8 cellular contexts compared by ENCODE assay signal in genomic region chr13:30114586-30115256, GRCh38.
DNase-seq lines count a peak whose midpoint lies in the region; ATAC-seq and TF ChIP-seq lines count a peak whose summit lies in the region.

No MANE protein-coding gene starts in this region.

- H4K8ac ChIP-seq in mesenchymal stem cell (ENCODE audit: low read length), result peak overlapping the region; percentile 25

- H3K9ac ChIP-seq in mesenchymal stem cell (ENCODE audit: low read length), result peak overlapping the region; percentile 67

- H3K4ac ChIP-seq in mesenchymal stem cell (ENCODE audit: low read depth in 1 of 2, low read length in 2 of 2), result no peak overlapping the region

- no peaks in the 10 kb centered on the region for H3K36me3 ChIP-seq in effector memory CD4-positive, alpha-beta T cell (ENCODE audit: control insufficient read depth, insufficient read depth, low read length)
- no peaks in the 10 kb centered on the region for H3K36me3 ChIP-seq in mesenchymal stem cell (ENCODE audit: control insufficient read depth in 1 of 2, insufficient read depth in 2 of 2, low read depth in 1 of 2, low read length in 2 of 2)

- H3K4me2 ChIP-seq in mesenchymal stem cell (ENCODE audit: low read length, poor library complexity, severe bottlenecking), result peak overlapping the region; percentile 93

- H3K14ac ChIP-seq in mesenchymal stem cell (ENCODE audit: low read length in 2 of 2), result peak overlapping the region in 1 of 2 experiments; percentile 24

- CTCF ChIA-PET in activated CD8-positive, alpha-beta T cell treated with anti-CD3 and anti-CD28 coated beads, Interleukin-2, amount 10 ng/mL, durations not matched to agents 7 days and 5 days (lab: Charles Lee), result interaction anchor here (0.6 to 9.9 kb wide), 69 partner anchors 8 to 608 kb away, joined by 3 to 271 read pairs (median 4); partner anchors contain the start of genes KATNAL1 and UBL3

- H2BK5ac ChIP-seq in mesenchymal stem cell (ENCODE audit: low read depth, low read length, poor library complexity, severe bottlenecking), result no peak overlapping the region

- peak overlapping the region; percentile 36 for H2BK15ac ChIP-seq in mesenchymal stem cell (ENCODE audit: low read depth, poor library complexity, severe bottlenecking)

- peak overlapping the region in 1 of 2 experiments; percentile 50 for H3K23ac ChIP-seq in mesenchymal stem cell (ENCODE audit: low read length in 2 of 2)

- peaks cover 18% of the 10 kb centered on the region for H3K4me1 ChIP-seq in effector memory CD4-positive, alpha-beta T cell (ENCODE audit: control insufficient read depth, insufficient read depth, low read length, poor library complexity, severe bottlenecking)
- peaks cover 9% of the 10 kb centered on the region for H3K4me1 ChIP-seq in mesenchymal stem cell (ENCODE audit: control insufficient read depth, insufficient read depth, low read depth, low read length)

- no peak overlapping the region for H3K27ac Mint-ChIP-seq in CD14-positive monocyte
- peak overlapping the region; percentile 9 for H3K27ac Mint-ChIP-seq in activated CD8-positive, alpha-beta T cell treated with anti-CD3 and anti-CD28 coated beads, Interleukin-2, amount 10 ng/mL, durations not matched to agents 7 days and 5 days

- peaks cover 0 to 4% of the 10 kb centered on the region in 2 donors for H3K36me3 Mint-ChIP-seq in CD14-positive monocyte
- H3K36me3 Mint-ChIP-seq in activated CD8-positive, alpha-beta T cell treated with anti-CD3 and anti-CD28 coated beads, Interleukin-2, amount 10 ng/mL, durations not matched to agents 7 days and 5 days (ENCODE audit: low read depth), result no peaks in the 10 kb centered on the region

- DNase-seq in CD14-positive monocyte (ENCODE audit: low spot score) (peak; percentile 80), NCI-H748 treated with DMSO at 0.1 percent for 48 hours (lab: John Stamatoyannopoulos, UW) (peak; percentile 97), mesenchymal stem cell (peak; percentile 79)
- DNase-seq in activated CD8-positive, alpha-beta T cell treated with anti-CD3 and anti-CD28 coated beads, Interleukin-2, amount 10 ng/mL, durations not matched to agents 7 days and 5 days, result peak; percentile 94
- peak; percentile 79 to 83 (median 82) for DNase-seq in effector memory CD4-positive, alpha-beta T cell
- DNase-seq in stimulated activated CD8-positive, alpha-beta memory T cell treated with anti-CD3 and anti-CD28 coated beads, Interleukin-12 subunit alpha, Interleukin-12 subunit beta, amount 100 ng/mL, for 4 hours (ENCODE audit: low read depth), result peak; percentile 85

- intact Hi-C loops in CD14-positive monocyte (cut with micrococcal nuclease), result loop anchor here (2.0 to 10.0 kb wide), 5 partner anchors 260 to 606 kb away; partner anchors contain the start of gene UBL3 (in 1 of the 2)

- H3K4me1 Mint-ChIP-seq in CD14-positive monocyte, result peaks cover 27% of the 10 kb centered on the region
- peaks cover 38% of the 10 kb centered on the region for H3K4me1 Mint-ChIP-seq in activated CD8-positive, alpha-beta T cell treated with anti-CD3 and anti-CD28 coated beads, Interleukin-2, amount 10 ng/mL, durations not matched to agents 7 days and 5 days (ENCODE audit: low read depth)

- ATAC-seq in GM19324 (IDR thresholded peaks at IDR 0.05; ENCODE audit: low FRiP score, unreplicated experiment), result peak; percentile 90
- peak; percentile 52 for ATAC-seq in HG03469 (IDR thresholded peaks at IDR 0.05; ENCODE audit: unreplicated experiment)
- peak; percentile 96 for ATAC-seq in activated CD8-positive, alpha-beta T cell treated with anti-CD3 and anti-CD28 coated beads, Interleukin-2, amount 10 ng/mL, durations not matched to agents 7 days and 5 days

- no peak overlapping the region for H2AK5ac ChIP-seq in mesenchymal stem cell (ENCODE audit: low read length, severe bottlenecking)

- POLR2A ChIA-PET in activated CD8-positive, alpha-beta T cell treated with anti-CD3 and anti-CD28 coated beads, Interleukin-2, amount 10 ng/mL, durations not matched to agents 7 days and 5 days (lab: Charles Lee), result interaction anchor here (0.6 to 2.5 kb wide), 5 partner anchors 263 to 503 kb away, joined by 3 to 10 read pairs (median 3); partner anchors contain the start of genes UBL3 and USPL1

- peak overlapping the region; percentile 23 to 79 for H2BK12ac ChIP-seq in mesenchymal stem cell (ENCODE audit: low read length in 2 of 2)

- peak overlapping the region; percentile 26 for H3K27ac ChIP-seq in effector memory CD4-positive, alpha-beta T cell (ENCODE audit: insufficient read depth, low read length, poor library complexity, severe bottlenecking)
- no peak overlapping the region for H3K27ac ChIP-seq in mesenchymal stem cell (ENCODE audit: low read length, poor library complexity, severe bottlenecking)

- H3K4me3 Mint-ChIP-seq in CD14-positive monocyte, result peak overlapping the region; percentile 76 to 88
- H3K4me3 Mint-ChIP-seq in activated CD8-positive, alpha-beta T cell treated with anti-CD3 and anti-CD28 coated beads, Interleukin-2, amount 10 ng/mL, durations not matched to agents 7 days and 5 days, result peak overlapping the region; percentile 78

- peak overlapping the region; percentile 57 for H2AFZ ChIP-seq in mesenchymal stem cell (ENCODE audit: low read depth, low read length)

- TF ChIP-seq CTCF in CD14-positive monocyte (IDR thresholded peaks at IDR 0.05), result peak; percentile 91

- peak overlapping the region; percentile 7 for H4K91ac ChIP-seq in mesenchymal stem cell (ENCODE audit: low read length)

- no peak overlapping the region for H2BK120ac ChIP-seq in mesenchymal stem cell (ENCODE audit: low read depth, low read length)

- H3K9me3 Mint-ChIP-seq in CD14-positive monocyte, result peaks cover 0 to 7% (median 2%) of the 10 kb centered on the region in 7 donors
- no peaks in the 10 kb centered on the region for H3K9me3 Mint-ChIP-seq in activated CD8-positive, alpha-beta T cell treated with anti-CD3 and anti-CD28 coated beads, Interleukin-2, amount 10 ng/mL, durations not matched to agents 7 days and 5 days (ENCODE audit: insufficient read depth)

- no peaks in the 10 kb centered on the region for H3K79me1 ChIP-seq in mesenchymal stem cell (replicated peaks; ENCODE audit: low read length, poor library complexity, severe bottlenecking)

- WGBS in mesenchymal stem cell, result under 1% methylated on average over 53 of the region's 67 CpGs

- peak overlapping the region; percentile 28 to 80 for H3K18ac ChIP-seq in mesenchymal stem cell (ENCODE audit: low read depth in 1 of 2, low read length in 2 of 2)

- no peaks in the 10 kb centered on the region for H3K27me3 ChIP-seq in effector memory CD4-positive, alpha-beta T cell (replicated peaks; ENCODE audit: control insufficient read depth, insufficient read depth, low read length, poor library complexity, severe bottlenecking)
- H3K27me3 ChIP-seq in mesenchymal stem cell (ENCODE audit: control insufficient read depth in 1 of 2, insufficient read depth in 1 of 2, low read length in 2 of 2), result peaks cover 0 to 6% of the 10 kb centered on the region in 2 experiments

- no peaks in the 10 kb centered on the region for H3K9me3 ChIP-seq in effector memory CD4-positive, alpha-beta T cell (ENCODE audit: control insufficient read depth, low read length)
- H3K9me3 ChIP-seq in mesenchymal stem cell (ENCODE audit: control insufficient read depth, low read length), result no peaks in the 10 kb centered on the region

- H3K4me3 ChIP-seq in effector memory CD4-positive, alpha-beta T cell (ENCODE audit: insufficient read depth, low read depth, low read length, poor library complexity, severe bottlenecking), result peak overlapping the region; percentile 41
- H3K4me3 ChIP-seq in mesenchymal stem cell (ENCODE audit: insufficient read depth in 1 of 2, low read depth in 1 of 2, low read length in 2 of 2), result peak overlapping the region; percentile 73 to 82

- H3K27me3 Mint-ChIP-seq in CD14-positive monocyte (ENCODE audit: low read depth in 3 of 3), result peaks cover 13 to 22% (median 21%) of the 10 kb centered on the region in 3 donors
- H3K27me3 Mint-ChIP-seq in activated CD8-positive, alpha-beta T cell treated with anti-CD3 and anti-CD28 coated beads, Interleukin-2, amount 10 ng/mL, durations not matched to agents 7 days and 5 days (ENCODE audit: low read depth), result peaks cover 8% of the 10 kb centered on the region
